Comparison of ENCODE assay signal across 19 cellular contexts in genomic region chr19:49255674-49256073, GRCh38.
DNase-seq lines count a peak whose midpoint lies in the region; ATAC-seq, FAIRE-seq and TF ChIP-seq lines count a peak whose summit lies in the region.
"Had no signal": no experiment of that assay in that cellular context is flagged by ENCODE, and none has a peak within 500 bp of the region (broad histone marks: within the 10 kb centered on the region; RNA-seq: fewer than 3 reads in every experiment).

No MANE protein-coding gene starts in this region.

- intact Hi-C loops in heart right ventricle (cut with DNase I) (no loop called here), left cardiac atrium (cut with DNase I) (no loop called here), aorta (cut with DNase I) (no loop called here)

- TF ChIP-seq CTCF in heart right ventricle (IDR thresholded peaks at IDR 0.05) (no peak), bronchial epithelial cell (IDR thresholded peaks at IDR 0.05; ENCODE audit: insufficient read depth, low read length, severe bottlenecking) (no peak), GM20000 (IDR thresholded peaks at IDR 0.05; ENCODE audit: extremely low read depth, missing control alignments) (no peak)

- no peak for DNase-seq in heart right ventricle
- DNase-seq in left cardiac atrium: no peak
- DNase-seq in bronchial epithelial cell (ENCODE audit: low read depth): no peak
- peak; percentile 6 for DNase-seq in medulla oblongata (ENCODE audit: extremely low spot score)
- DNase-seq in aorta: no peak
- no peak for DNase-seq in cerebellar cortex (ENCODE audit: low spot score)
- no peak for DNase-seq in GM20000 (ENCODE audit: low spot score)
- DNase-seq: ACHN; BE2C; C1 segment of cervical spinal cord; CD4-positive, CD25-positive, alpha-beta regulatory T cell; CD8-positive, alpha-beta memory T cell; COR-L47; GM23248 had no signal

- ATAC-seq in heart right ventricle (peak in 5 of 8 donors; percentile 39 to 60 (median 55)), left cardiac atrium (no peak), aorta (ENCODE audit: low FRiP score) (peak; percentile 22)

- H3K36me3 ChIP-seq in heart right ventricle (no peaks in the 10 kb centered on the region), bronchial epithelial cell (ENCODE audit: control insufficient read depth, insufficient read depth, low read length) (no peaks in the 10 kb centered on the region), aorta (ENCODE audit: control insufficient read depth in 1 of 2, insufficient read depth in 2 of 2, low read length in 1 of 2) (no peaks in the 10 kb centered on the region)
- H3K36me3 ChIP-seq: BE2C, HAP-1 had no signal

- H3K9me3 ChIP-seq in heart right ventricle (peaks cover 0 to 20% (median 9%) of the 10 kb centered on the region in 11 donors), aorta (ENCODE audit: control insufficient read depth, low read length) (peaks cover 11% of the 10 kb centered on the region)
- H3K9me3 ChIP-seq: BE2C had no signal

- H3K4me3 ChIP-seq in heart right ventricle (no peak overlapping the region), bronchial epithelial cell (ENCODE audit: low read depth, low read length) (no peak overlapping the region), aorta (ENCODE audit: low read length in 2 of 2) (no peak overlapping the region)
- H3K4me3 ChIP-seq: GM23248, HAP-1 had no signal

- H3K4me1 ChIP-seq in heart right ventricle (peaks cover 0 to 19% (median 4%) of the 10 kb centered on the region in 9 donors), aorta (ENCODE audit: control insufficient read depth in 1 of 2, insufficient read depth in 2 of 2, low read length in 2 of 2) (no peaks in the 10 kb centered on the region)
- H3K4me1 ChIP-seq: BE2C, HAP-1 had no signal

- no peaks in the 10 kb centered on the region for H3K27me3 ChIP-seq in heart right ventricle
- no peaks in the 10 kb centered on the region for H3K27me3 ChIP-seq in bronchial epithelial cell (ENCODE audit: control insufficient read depth, insufficient read depth, low read length)
- no peaks in the 10 kb centered on the region for H3K27me3 ChIP-seq in aorta (ENCODE audit: control insufficient read depth in 1 of 2, insufficient read depth in 2 of 2, low read length in 1 of 2)

- 81 to 87% methylated on average over 10 of the region's 10 CpGs for WGBS in heart right ventricle, 2 donors
- 71 to 77% methylated on average over 10 of the region's 10 CpGs for WGBS in aorta, 2 donors

- peak; percentile 28 for FAIRE-seq in bronchial epithelial cell (lab: Jason Lieb, UNC)
- FAIRE-seq: A204.1, G401.6, GM12891, GM19239 had no signal

- H3K27ac ChIP-seq in heart right ventricle (no peak overlapping the region), aorta (ENCODE audit: low read depth in 1 of 2, low read length in 2 of 2) (no peak overlapping the region)
- H3K27ac ChIP-seq: GM23248 had no signal

Comparison
In these comparisons a context has a peak if more than half of its experiments do, and no peak if none do; other contexts are left out.
1. ATAC-seq: peak in heart right ventricle (5 of 8) and aorta (single experiment); none in left cardiac atrium (0 of 2).